ENCODE assay signal across 23 cellular contexts in genomic region chr6:21462519-21462852, GRCh38.
"Had no signal": no experiment of that assay in that cellular context is flagged by ENCODE, and none has a peak within 500 bp of the region (broad histone marks: within the 10 kb centered on the region; RNA-seq: fewer than 3 reads in every experiment).

No MANE protein-coding gene starts in this region.

- H3K27ac ChIP-seq: colonic mucosa, esophagus muscularis mucosa, foreskin keratinocyte, gastroesophageal sphincter, heart left ventricle, hepatocyte, left lung, parathyroid adenoma, sigmoid colon, thoracic aorta, tibial nerve had no signal

- H3K4me2 ChIP-seq: hepatocyte had no signal

- H2AFZ ChIP-seq: hepatocyte, parathyroid adenoma had no signal

- H3K27me3 ChIP-seq: colonic mucosa, esophagus muscularis mucosa, foreskin keratinocyte, gastroesophageal sphincter, heart left ventricle, hepatocyte, left lung, sigmoid colon, tibial nerve, upper lobe of left lung had no signal

- H3K9ac ChIP-seq: parathyroid adenoma had no signal

- DNase-seq: colonic mucosa; effector memory CD4-positive, alpha-beta T cell; foreskin keratinocyte; heart left ventricle; kidney; left lung; mesendoderm; midbrain; natural killer cell; occipital lobe; right cardiac atrium; sigmoid colon; stimulated activated CD4-positive, alpha-beta T cell treated with anti-CD3 and anti-CD28 coated beads, Interleukin-4, amount 100 ng/mL, for 4 hours; stimulated activated naive CD8-positive, alpha-beta T cell treated with anti-CD3 and anti-CD28 coated beads, Interleukin-15, Interleukin-2, amounts not matched to agents 100 U/mL and 50 U/mL, for 24 hours; substantia nigra; upper lobe of left lung had no signal

- H3K79me2 ChIP-seq: hepatocyte, parathyroid adenoma had no signal

- H3K4me3 ChIP-seq: colonic mucosa, esophagus muscularis mucosa, gastroesophageal sphincter, heart left ventricle, hepatocyte, left lung, sigmoid colon, thoracic aorta, tibial nerve, upper lobe of left lung had no signal

- H3K36me3 ChIP-seq: colonic mucosa, esophagus muscularis mucosa, gastroesophageal sphincter, heart left ventricle, left lung, sigmoid colon, thoracic aorta, tibial nerve, upper lobe of left lung had no signal

- ATAC-seq: foreskin keratinocyte; gastroesophageal sphincter; heart left ventricle; left lung; natural killer cell; right cardiac atrium; stimulated activated memory B cell treated with anti-CD40 and anti-IgM and Interleukin-4, amounts not matched to agents 10 μg/mL and 1 μg/mL and 100 μg/mL, for 72 hours; stimulated activated naive CD8-positive, alpha-beta T cell treated with anti-CD3 and anti-CD28 coated beads, Interleukin-15, Interleukin-2, amounts not matched to agents 100 U/mL and 50 U/mL, for 24 hours had no signal

- H3K4me1 ChIP-seq: colonic mucosa, esophagus muscularis mucosa, foreskin keratinocyte, gastroesophageal sphincter, left lung, parathyroid adenoma, sigmoid colon, tibial nerve, upper lobe of left lung had no signal

- H3K9me3 ChIP-seq: colonic mucosa, esophagus muscularis mucosa, left lung, sigmoid colon, thoracic aorta, upper lobe of left lung had no signal
